In the genomic region with DNA sequence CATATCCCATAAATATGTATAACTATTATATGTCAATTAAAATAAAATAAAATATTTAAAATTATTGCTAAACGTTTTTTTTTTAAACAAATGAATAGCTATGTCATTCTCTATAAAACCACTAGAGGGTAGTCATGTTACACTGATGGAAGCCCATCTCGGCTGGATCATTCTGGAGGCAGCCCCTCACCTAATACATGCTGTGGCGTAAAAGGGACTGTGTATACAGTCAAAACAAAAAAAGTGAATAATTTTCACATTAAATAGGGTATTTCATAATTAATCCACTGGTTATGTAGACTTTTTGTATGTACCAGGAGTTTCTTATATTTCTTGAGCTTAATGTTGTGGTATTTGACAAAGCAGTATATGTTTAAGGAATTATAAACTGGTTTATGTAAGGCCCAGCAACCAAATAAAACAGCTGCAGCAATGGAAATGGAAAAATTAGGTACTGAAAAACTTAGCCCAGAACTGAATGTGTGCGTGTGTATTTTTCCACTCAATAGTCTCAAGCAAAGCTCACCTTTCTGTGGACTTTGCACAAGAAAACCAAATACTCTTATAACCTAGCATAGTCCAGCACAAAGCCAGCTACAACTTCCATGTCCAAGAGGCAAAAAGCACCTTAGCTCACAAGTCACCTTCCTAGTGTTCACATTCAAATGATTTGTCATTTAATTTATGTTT, we compare ENCODE assay signal across 8 cellular contexts.
DNase-seq lines count a peak whose midpoint lies in the region; ATAC-seq and TF ChIP-seq lines count a peak whose summit lies in the region.

No MANE protein-coding gene starts in this region.

- no peaks in the 10 kb centered on the region for H3K9me3 ChIP-seq in Peyer's patch
- no peaks in the 10 kb centered on the region for H3K9me3 ChIP-seq in esophagus muscularis mucosa
- no peaks in the 10 kb centered on the region for H3K9me3 ChIP-seq in parathyroid adenoma (ENCODE audit: control insufficient read depth, low read length)

- H3K4me3 Mint-ChIP-seq in activated naive CD4-positive, alpha-beta T cell treated with anti-CD3 and anti-CD28 coated beads for 36 hours: no peak overlapping the region

- intact Hi-C loops in esophagus muscularis mucosa (cut with DNase I): loop anchor here (5.0 kb wide), 1 partner anchor 146 kb away; no protein-coding TSS in a partner anchor
- intact Hi-C loops in activated naive CD4-positive, alpha-beta T cell treated with anti-CD3 and anti-CD28 coated beads for 36 hours (cut with micrococcal nuclease): loop anchor here (1.0 to 5.0 kb wide), 7 partner anchors 90 to 792 kb away; a partner anchor contains a TSS

- POLR2A ChIA-PET in AG04449 (lab: Yijun Ruan, JAX): interaction anchor here (0.6 kb wide), 1 partner anchor 14 kb away, joined by 5 read pairs; no protein-coding TSS in a partner anchor

- H3K27me3 Mint-ChIP-seq in activated naive CD4-positive, alpha-beta T cell treated with anti-CD3 and anti-CD28 coated beads for 36 hours (ENCODE audit: low read depth): peaks cover 13% of the 10 kb centered on the region

- no peaks in the 10 kb centered on the region for H3K79me2 ChIP-seq in parathyroid adenoma

- no peaks in the 10 kb centered on the region for H3K36me3 Mint-ChIP-seq in activated naive CD4-positive, alpha-beta T cell treated with anti-CD3 and anti-CD28 coated beads for 36 hours (ENCODE audit: low read depth)

- no peaks in the 10 kb centered on the region for H3K27me3 ChIP-seq in HL-60 (ENCODE audit: insufficient read depth, poor library complexity, severe bottlenecking)
- no peaks in the 10 kb centered on the region for H3K27me3 ChIP-seq in Peyer's patch
- peaks cover 0 to 4% (median 0%) of the 10 kb centered on the region in 4 donors for H3K27me3 ChIP-seq in esophagus muscularis mucosa
- H3K27me3 ChIP-seq in parathyroid adenoma (ENCODE audit: control insufficient read depth, insufficient read depth, low read length): no peaks in the 10 kb centered on the region

- H3K9me3 Mint-ChIP-seq in activated naive CD4-positive, alpha-beta T cell treated with anti-CD3 and anti-CD28 coated beads for 36 hours: no peaks in the 10 kb centered on the region

- peak overlapping the region; percentile 30 for H3K4me2 ChIP-seq in parathyroid adenoma (ENCODE audit: low read length)

- no peak for TF ChIP-seq EP300 in esophagus muscularis mucosa (IDR thresholded peaks at IDR 0.05)

- WGBS in esophagus muscularis mucosa: 18% methylated on average over 4 of the region's 4 CpGs

- DNase-seq in AG04449 (ENCODE audit: low read depth, low spot score): peak; percentile 1
- DNase-seq in GM10266 (ENCODE audit: extremely low spot score): peak; percentile 33
- DNase-seq in HL-60 (ENCODE audit: low read depth in 1 of 2, low spot score in 1 of 2): no peak
- no peak for DNase-seq in Peyer's patch
- DNase-seq in esophagus muscularis mucosa (ENCODE audit: extremely low spot score): no peak
- no peak for DNase-seq in activated naive CD4-positive, alpha-beta T cell treated with anti-CD3 and anti-CD28 coated beads for 36 hours

- H3K4me3 ChIP-seq in AG04449 (ENCODE audit: low read depth, low read length) (no peak overlapping the region), HL-60 (replicated peaks; ENCODE audit: insufficient read depth, low read length) (no peak overlapping the region), Peyer's patch (no peak overlapping the region), esophagus muscularis mucosa (no peak overlapping the region), parathyroid adenoma (ENCODE audit: low read depth, low read length) (no peak overlapping the region)

- H3K4me1 ChIP-seq in Peyer's patch (no peaks in the 10 kb centered on the region), esophagus muscularis mucosa (peaks cover 0 to 6% (median 1%) of the 10 kb centered on the region in 4 donors), parathyroid adenoma (peaks cover 3% of the 10 kb centered on the region)

- no peaks in the 10 kb centered on the region for H3K4me1 Mint-ChIP-seq in activated naive CD4-positive, alpha-beta T cell treated with anti-CD3 and anti-CD28 coated beads for 36 hours (ENCODE audit: low read depth)

- no peak overlapping the region for H3K27ac Mint-ChIP-seq in activated naive CD4-positive, alpha-beta T cell treated with anti-CD3 and anti-CD28 coated beads for 36 hours

- CTCF ChIA-PET in AG04449 (lab: Yijun Ruan, JAX): interaction anchor here (0.8 to 3.2 kb wide), 28 partner anchors 8 to 792 kb away, joined by 3 to 31 read pairs (median 4); no protein-coding TSS in a partner anchor
- CTCF ChIA-PET in activated naive CD4-positive, alpha-beta T cell treated with anti-CD3 and anti-CD28 coated beads for 36 hours (lab: Charles Lee): interaction anchor here (0.6 to 3.9 kb wide), 25 partner anchors 9 to 1288 kb away, joined by 3 to 95 read pairs (median 3); a partner anchor contains a TSS

- TF ChIP-seq CTCF in AG04449 (IDR thresholded peaks at IDR 0.05; ENCODE audit: insufficient read depth, low read length, missing control alignments) (peak; percentile 28), GM10266 (IDR thresholded peaks at IDR 0.05; ENCODE audit: control insufficient read depth, insufficient read depth, low read depth, missing control alignments) (peak; percentile 41), HL-60 (IDR thresholded peaks at IDR 0.05; ENCODE audit: insufficient read depth, low read length) (peak; percentile 32), Peyer's patch (IDR thresholded peaks at IDR 0.05) (peak in 5 of 6 experiments; percentile 48 to 70 (median 68)), esophagus muscularis mucosa (IDR thresholded peaks at IDR 0.05) (peak; percentile 67 to 84 (median 80)), parathyroid adenoma (IDR thresholded peaks at IDR 0.05) (peak; percentile 69)

- H3K27ac ChIP-seq in HL-60 (replicated peaks): no peak overlapping the region
- H3K27ac ChIP-seq in Peyer's patch: no peak overlapping the region
- H3K27ac ChIP-seq in esophagus muscularis mucosa (replicated peaks in 1 of 4): no peak overlapping the region
- no peak overlapping the region for H3K27ac ChIP-seq in parathyroid adenoma

- H3K36me3 ChIP-seq in Peyer's patch (no peaks in the 10 kb centered on the region), esophagus muscularis mucosa (no peaks in the 10 kb centered on the region), parathyroid adenoma (ENCODE audit: control insufficient read depth, insufficient read depth, low read length) (no peaks in the 10 kb centered on the region)

- ATAC-seq in HG02840 (IDR thresholded peaks at IDR 0.05; ENCODE audit: low FRiP score, unreplicated experiment): no peak

- no peak for TF ChIP-seq POLR2A in Peyer's patch (IDR thresholded peaks at IDR 0.05)
- no peak for TF ChIP-seq POLR2A in esophagus muscularis mucosa (IDR thresholded peaks at IDR 0.05; ENCODE audit: low read depth)

- H2AFZ ChIP-seq in parathyroid adenoma: peak overlapping the region; percentile 44

- H3K9ac ChIP-seq in parathyroid adenoma: no peak overlapping the region

Comparison
In these comparisons a context has a peak if more than half of its experiments do, and no peak if none do; other contexts are left out.
1. DNase-seq: peak in AG04449 (single experiment) and GM10266 (single experiment); none in HL-60 (0 of 2), Peyer's patch (0 of 3), esophagus muscularis mucosa (single experiment) and activated naive CD4-positive, alpha-beta T cell treated with anti-CD3 and anti-CD28 coated beads for 36 hours (single experiment).
2. CTCF ChIP-seq: peak in every context shown above with its lines; median percentile 80 in esophagus muscularis mucosa; 69 in parathyroid adenoma; 68 in Peyer's patch; 41 in GM10266; 32 in HL-60; 28 in AG04449.